Comparison of ENCODE assay signal across 1 cellular context in the genomic region with DNA sequence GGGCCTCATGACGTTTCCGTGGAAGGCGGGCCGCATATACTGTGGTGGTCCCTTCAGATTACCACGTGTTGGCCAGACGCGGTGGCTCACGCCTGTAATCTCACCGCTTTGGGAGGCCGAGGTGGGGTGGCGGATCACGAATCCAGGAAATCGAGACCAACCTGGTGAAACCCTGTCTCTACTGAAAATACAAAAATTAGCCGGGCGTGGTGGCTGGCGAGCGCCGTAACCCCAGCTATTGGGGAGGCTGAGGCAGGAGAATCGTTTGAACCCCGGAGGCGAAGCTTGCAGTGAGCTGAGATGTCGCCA.
TF ChIP-seq lines count a peak whose summit lies in the region.

No MANE protein-coding gene starts in this region.

TF ChIP-seq in GM23338, 12 proteins besides CTCF, POLR2A, EP300 and RAD21:
- TF ChIP-seq, protein P1, sequence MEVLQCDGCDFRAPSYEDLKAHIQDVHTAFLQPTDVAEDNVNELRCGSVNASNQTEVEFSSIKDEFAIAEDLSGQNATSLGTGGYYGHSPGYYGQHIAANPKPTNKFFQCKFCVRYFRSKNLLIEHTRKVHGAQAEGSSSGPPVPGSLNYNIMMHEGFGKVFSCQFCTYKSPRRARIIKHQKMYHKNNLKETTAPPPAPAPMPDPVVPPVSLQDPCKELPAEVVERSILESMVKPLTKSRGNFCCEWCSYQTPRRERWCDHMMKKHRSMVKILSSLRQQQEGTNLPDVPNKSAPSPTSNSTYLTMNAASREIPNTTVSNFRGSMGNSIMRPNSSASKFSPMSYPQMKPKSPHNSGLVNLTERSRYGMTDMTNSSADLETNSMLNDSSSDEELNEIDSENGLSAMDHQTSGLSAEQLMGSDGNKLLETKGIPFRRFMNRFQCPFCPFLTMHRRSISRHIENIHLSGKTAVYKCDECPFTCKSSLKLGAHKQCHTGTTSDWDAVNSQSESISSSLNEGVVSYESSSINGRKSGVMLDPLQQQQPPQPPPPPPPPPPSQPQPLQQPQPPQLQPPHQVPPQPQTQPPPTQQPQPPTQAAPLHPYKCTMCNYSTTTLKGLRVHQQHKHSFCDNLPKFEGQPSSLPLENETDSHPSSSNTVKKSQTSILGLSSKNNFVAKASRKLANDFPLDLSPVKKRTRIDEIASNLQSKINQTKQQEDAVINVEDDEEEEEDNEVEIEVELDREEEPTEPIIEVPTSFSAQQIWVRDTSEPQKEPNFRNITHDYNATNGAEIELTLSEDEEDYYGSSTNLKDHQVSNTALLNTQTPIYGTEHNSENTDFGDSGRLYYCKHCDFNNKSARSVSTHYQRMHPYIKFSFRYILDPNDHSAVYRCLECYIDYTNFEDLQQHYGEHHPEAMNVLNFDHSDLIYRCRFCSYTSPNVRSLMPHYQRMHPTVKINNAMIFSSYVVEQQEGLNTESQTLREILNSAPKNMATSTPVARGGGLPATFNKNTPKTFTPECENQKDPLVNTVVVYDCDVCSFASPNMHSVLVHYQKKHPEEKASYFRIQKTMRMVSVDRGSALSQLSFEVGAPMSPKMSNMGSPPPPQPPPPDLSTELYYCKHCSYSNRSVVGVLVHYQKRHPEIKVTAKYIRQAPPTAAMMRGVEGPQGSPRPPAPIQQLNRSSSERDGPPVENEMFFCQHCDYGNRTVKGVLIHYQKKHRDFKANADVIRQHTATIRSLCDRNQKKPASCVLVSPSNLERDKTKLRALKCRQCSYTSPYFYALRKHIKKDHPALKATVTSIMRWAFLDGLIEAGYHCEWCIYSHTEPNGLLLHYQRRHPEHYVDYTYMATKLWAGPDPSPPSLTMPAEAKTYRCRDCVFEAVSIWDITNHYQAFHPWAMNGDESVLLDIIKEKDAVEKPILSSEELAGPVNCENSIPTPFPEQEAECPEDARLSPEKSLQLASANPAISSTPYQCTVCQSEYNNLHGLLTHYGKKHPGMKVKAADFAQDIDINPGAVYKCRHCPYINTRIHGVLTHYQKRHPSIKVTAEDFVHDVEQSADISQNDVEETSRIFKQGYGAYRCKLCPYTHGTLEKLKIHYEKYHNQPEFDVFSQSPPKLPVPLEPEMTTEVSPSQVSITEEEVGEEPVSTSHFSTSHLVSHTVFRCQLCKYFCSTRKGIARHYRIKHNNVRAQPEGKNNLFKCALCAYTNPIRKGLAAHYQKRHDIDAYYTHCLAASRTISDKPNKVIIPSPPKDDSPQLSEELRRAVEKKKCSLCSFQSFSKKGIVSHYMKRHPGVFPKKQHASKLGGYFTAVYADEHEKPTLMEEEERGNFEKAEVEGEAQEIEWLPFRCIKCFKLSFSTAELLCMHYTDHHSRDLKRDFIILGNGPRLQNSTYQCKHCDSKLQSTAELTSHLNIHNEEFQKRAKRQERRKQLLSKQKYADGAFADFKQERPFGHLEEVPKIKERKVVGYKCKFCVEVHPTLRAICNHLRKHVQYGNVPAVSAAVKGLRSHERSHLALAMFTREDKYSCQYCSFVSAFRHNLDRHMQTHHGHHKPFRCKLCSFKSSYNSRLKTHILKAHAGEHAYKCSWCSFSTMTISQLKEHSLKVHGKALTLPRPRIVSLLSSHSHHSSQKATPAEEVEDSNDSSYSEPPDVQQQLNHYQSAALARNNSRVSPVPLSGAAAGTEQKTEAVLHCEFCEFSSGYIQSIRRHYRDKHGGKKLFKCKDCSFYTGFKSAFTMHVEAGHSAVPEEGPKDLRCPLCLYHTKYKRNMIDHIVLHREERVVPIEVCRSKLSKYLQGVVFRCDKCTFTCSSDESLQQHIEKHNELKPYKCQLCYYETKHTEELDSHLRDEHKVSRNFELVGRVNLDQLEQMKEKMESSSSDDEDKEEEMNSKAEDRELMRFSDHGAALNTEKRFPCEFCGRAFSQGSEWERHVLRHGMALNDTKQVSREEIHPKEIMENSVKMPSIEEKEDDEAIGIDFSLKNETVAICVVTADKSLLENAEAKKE (CRISPR knock-in tag; IDR thresholded peaks at IDR 0.05): no peak
- TF ChIP-seq ZNF114 (CRISPR knock-in tag; IDR thresholded peaks at IDR 0.05): no peak
- TF ChIP-seq CREB1 (CRISPR knock-in tag; IDR thresholded peaks at IDR 0.05; ENCODE audit: low read depth): no peak
- TF ChIP-seq ZNF331 (CRISPR knock-in tag; IDR thresholded peaks at IDR 0.05; ENCODE audit: low read depth): no peak
- no peak for TF ChIP-seq NANOG (IDR thresholded peaks at IDR 0.05; ENCODE audit: borderline replicate concordance)
- no peak for TF ChIP-seq STAT1 (IDR thresholded peaks at IDR 0.05; ENCODE audit: unreplicated experiment)
- TF ChIP-seq JUNB (IDR thresholded peaks at IDR 0.05; ENCODE audit: unreplicated experiment): no peak
- TF ChIP-seq POLR2AphosphoS5 (IDR thresholded peaks at IDR 0.05; ENCODE audit: low read depth): no peak
- TF ChIP-seq, protein P2, sequence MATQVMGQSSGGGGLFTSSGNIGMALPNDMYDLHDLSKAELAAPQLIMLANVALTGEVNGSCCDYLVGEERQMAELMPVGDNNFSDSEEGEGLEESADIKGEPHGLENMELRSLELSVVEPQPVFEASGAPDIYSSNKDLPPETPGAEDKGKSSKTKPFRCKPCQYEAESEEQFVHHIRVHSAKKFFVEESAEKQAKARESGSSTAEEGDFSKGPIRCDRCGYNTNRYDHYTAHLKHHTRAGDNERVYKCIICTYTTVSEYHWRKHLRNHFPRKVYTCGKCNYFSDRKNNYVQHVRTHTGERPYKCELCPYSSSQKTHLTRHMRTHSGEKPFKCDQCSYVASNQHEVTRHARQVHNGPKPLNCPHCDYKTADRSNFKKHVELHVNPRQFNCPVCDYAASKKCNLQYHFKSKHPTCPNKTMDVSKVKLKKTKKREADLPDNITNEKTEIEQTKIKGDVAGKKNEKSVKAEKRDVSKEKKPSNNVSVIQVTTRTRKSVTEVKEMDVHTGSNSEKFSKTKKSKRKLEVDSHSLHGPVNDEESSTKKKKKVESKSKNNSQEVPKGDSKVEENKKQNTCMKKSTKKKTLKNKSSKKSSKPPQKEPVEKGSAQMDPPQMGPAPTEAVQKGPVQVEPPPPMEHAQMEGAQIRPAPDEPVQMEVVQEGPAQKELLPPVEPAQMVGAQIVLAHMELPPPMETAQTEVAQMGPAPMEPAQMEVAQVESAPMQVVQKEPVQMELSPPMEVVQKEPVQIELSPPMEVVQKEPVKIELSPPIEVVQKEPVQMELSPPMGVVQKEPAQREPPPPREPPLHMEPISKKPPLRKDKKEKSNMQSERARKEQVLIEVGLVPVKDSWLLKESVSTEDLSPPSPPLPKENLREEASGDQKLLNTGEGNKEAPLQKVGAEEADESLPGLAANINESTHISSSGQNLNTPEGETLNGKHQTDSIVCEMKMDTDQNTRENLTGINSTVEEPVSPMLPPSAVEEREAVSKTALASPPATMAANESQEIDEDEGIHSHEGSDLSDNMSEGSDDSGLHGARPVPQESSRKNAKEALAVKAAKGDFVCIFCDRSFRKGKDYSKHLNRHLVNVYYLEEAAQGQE (IDR thresholded peaks at IDR 0.05; ENCODE audit: unreplicated experiment): no peak
- no peak for TF ChIP-seq EZH2 (IDR thresholded peaks at IDR 0.05; ENCODE audit: low read depth, unreplicated experiment)
- TF ChIP-seq EZH2phosphoT487 (IDR thresholded peaks at IDR 0.05; ENCODE audit: unreplicated experiment): no peak
- TF ChIP-seq, protein P3, sequence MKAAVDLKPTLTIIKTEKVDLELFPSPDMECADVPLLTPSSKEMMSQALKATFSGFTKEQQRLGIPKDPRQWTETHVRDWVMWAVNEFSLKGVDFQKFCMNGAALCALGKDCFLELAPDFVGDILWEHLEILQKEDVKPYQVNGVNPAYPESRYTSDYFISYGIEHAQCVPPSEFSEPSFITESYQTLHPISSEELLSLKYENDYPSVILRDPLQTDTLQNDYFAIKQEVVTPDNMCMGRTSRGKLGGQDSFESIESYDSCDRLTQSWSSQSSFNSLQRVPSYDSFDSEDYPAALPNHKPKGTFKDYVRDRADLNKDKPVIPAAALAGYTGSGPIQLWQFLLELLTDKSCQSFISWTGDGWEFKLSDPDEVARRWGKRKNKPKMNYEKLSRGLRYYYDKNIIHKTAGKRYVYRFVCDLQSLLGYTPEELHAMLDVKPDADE (IDR thresholded peaks at IDR 0.05): no peak
